In genomic region chr3:179015551-179016020, GRCh38 we compare ENCODE assay signal across 8 cellular contexts. TPM values are rescaled to one million over a fixed set of nuclear protein-coding genes. Genes with fewer than 3 reads are reported as not detected.
DNase-seq lines count a peak whose midpoint lies in the region; ATAC-seq and TF ChIP-seq lines count a peak whose summit lies in the region.

No MANE protein-coding gene starts in this region.

- no peaks in the 10 kb centered on the region for H3K9me3 ChIP-seq in DOHH2 (ENCODE audit: control insufficient read depth, insufficient read depth, low read length)

- no peaks in the 10 kb centered on the region for H3K9me2 ChIP-seq in DOHH2 (replicated peaks; ENCODE audit: control insufficient read depth, low read length)

- no peaks in the 10 kb centered on the region for H3F3A ChIP-seq in DOHH2 (ENCODE audit: control insufficient read depth, insufficient read depth)

- no peaks in the 10 kb centered on the region for H3K9me3 Mint-ChIP-seq in activated CD4-positive, alpha-beta T cell treated with anti-CD3 and anti-CD28 coated beads, Interleukin-2, amount 10 ng/mL, durations not matched to agents 7 days and 5 days
- peaks cover 2% of the 10 kb centered on the region for H3K9me3 Mint-ChIP-seq in nephron

- no peaks in the 10 kb centered on the region; the same call in none of the 2 replicates for H3K36me3 ChIP-seq in DOHH2 (ENCODE audit: control insufficient read depth, low read length)

- H3K4me1 ChIP-seq in DOHH2 (ENCODE audit: control insufficient read depth, low read length) = peaks cover 22% of the 10 kb centered on the region

- no peaks in the 10 kb centered on the region for H3K79me2 ChIP-seq in DOHH2 (ENCODE audit: control insufficient read depth, low read length)

- no peak overlapping the region for H3K4me3 Mint-ChIP-seq in activated CD4-positive, alpha-beta T cell treated with anti-CD3 and anti-CD28 coated beads, Interleukin-2, amount 10 ng/mL, durations not matched to agents 7 days and 5 days
- no peak overlapping the region for H3K4me3 Mint-ChIP-seq in nephron

- DNase-seq in NCI-H526 treated with DMSO at 0.1 percent for 48 hours (lab: John Stamatoyannopoulos, UW) (peak; percentile 42), mesenteric fat pad (ENCODE audit: low spot score) (no peak)
- peak; percentile 87 for DNase-seq in activated CD4-positive, alpha-beta T cell treated with anti-CD3 and anti-CD28 coated beads, Interleukin-2, amount 10 ng/mL, durations not matched to agents 7 days and 5 days

- ATAC-seq in GM21360 (IDR thresholded peaks at IDR 0.05; ENCODE audit: unreplicated experiment) (peak; percentile 48), HG03571 (IDR thresholded peaks at IDR 0.05; ENCODE audit: unreplicated experiment) (peak; percentile 74), esophagus mucosa (peak; percentile 93)

- POLR2A ChIA-PET in activated CD4-positive, alpha-beta T cell treated with anti-CD3 and anti-CD28 coated beads, Interleukin-2, amount 10 ng/mL, durations not matched to agents 7 days and 5 days (lab: Charles Lee) = no interaction called here

- H3K27me3 ChIP-seq in DOHH2 (ENCODE audit: control insufficient read depth, low read length) = no peaks in the 10 kb centered on the region

- CTCF ChIA-PET in activated CD4-positive, alpha-beta T cell treated with anti-CD3 and anti-CD28 coated beads, Interleukin-2, amount 10 ng/mL, durations not matched to agents 7 days and 5 days (lab: Charles Lee) = interaction anchor here (0.6 to 3.2 kb wide), 14 partner anchors 11 to 338 kb away, joined by 3 to 21 read pairs (median 4); no protein-coding TSS in a partner anchor

- H3K4me1 Mint-ChIP-seq in activated CD4-positive, alpha-beta T cell treated with anti-CD3 and anti-CD28 coated beads, Interleukin-2, amount 10 ng/mL, durations not matched to agents 7 days and 5 days = peaks cover 49% of the 10 kb centered on the region
- H3K4me1 Mint-ChIP-seq in nephron = peaks cover 24% of the 10 kb centered on the region

- H4K20me1 ChIP-seq in DOHH2 (ENCODE audit: control insufficient read depth, insufficient read depth, low read depth, low read length) = no peaks in the 10 kb centered on the region

- no peak overlapping the region for H3K27ac ChIP-seq in DOHH2 (ENCODE audit: low read depth, low read length)

- TF ChIP-seq CTCF in DOHH2 (IDR thresholded peaks at IDR 0.05; ENCODE audit: low read depth, low read length, poor library complexity, severe bottlenecking) (peak; percentile 87), nephron (IDR thresholded peaks at IDR 0.05; ENCODE audit: unreplicated experiment in 3 of 3) (peak; percentile 93 to 95 (median 95))

- H3K4me3 ChIP-seq in DOHH2 (ENCODE audit: low read length) = no peak overlapping the region

- peak overlapping the region; percentile 8; the same call in 1 of the 2 replicates for H3K4me2 ChIP-seq in DOHH2 (ENCODE audit: low read length)

- peak overlapping the region; percentile 14 for H3K27ac Mint-ChIP-seq in activated CD4-positive, alpha-beta T cell treated with anti-CD3 and anti-CD28 coated beads, Interleukin-2, amount 10 ng/mL, durations not matched to agents 7 days and 5 days
- H3K27ac Mint-ChIP-seq in nephron = no peak overlapping the region

- H3K36me3 Mint-ChIP-seq in activated CD4-positive, alpha-beta T cell treated with anti-CD3 and anti-CD28 coated beads, Interleukin-2, amount 10 ng/mL, durations not matched to agents 7 days and 5 days (ENCODE audit: low read depth) = peaks cover 14% of the 10 kb centered on the region
- no peaks in the 10 kb centered on the region for H3K36me3 Mint-ChIP-seq in nephron (ENCODE audit: low read depth)

- H3K27me3 Mint-ChIP-seq in activated CD4-positive, alpha-beta T cell treated with anti-CD3 and anti-CD28 coated beads, Interleukin-2, amount 10 ng/mL, durations not matched to agents 7 days and 5 days = peaks cover 5% of the 10 kb centered on the region
- no peaks in the 10 kb centered on the region for H3K27me3 Mint-ChIP-seq in nephron (ENCODE audit: low read depth)

RNA-seq across cellular contexts. Expression of gene ZMAT3, which starts 56.0 kb away (rescaled TPM):
- 10 to 100 TPM; 23.0 to 23.6 TPM for total RNA-seq in activated CD4-positive, alpha-beta T cell treated with anti-CD3 and anti-CD28 coated beads, Interleukin-2, amount 10 ng/mL, durations not matched to agents 7 days and 5 days
- 7.2 TPM for total RNA-seq in esophagus mucosa
- 18.6 TPM for total RNA-seq in mesenteric fat pad
